ENCODE assay signal across 8 cellular contexts in genomic region chr21:33931799-33932390, GRCh38. TPM values are rescaled to one million over a fixed set of nuclear protein-coding genes. Genes with fewer than 3 reads are reported as not detected.
DNase-seq lines count a peak whose midpoint lies in the region; ATAC-seq and TF ChIP-seq lines count a peak whose summit lies in the region.

No MANE protein-coding gene starts in this region.

- H3K27ac Mint-ChIP-seq in H9 = peak overlapping the region; percentile 66 to 99 (median 98)
- H3K27ac Mint-ChIP-seq in T-helper 1 cell treated with Interleukin-12 subunit alpha and Interleukin-12 subunit beta and Interleukin-4 antibody, amounts not matched to agents 30 μg/mL and 1 μg/mL, for 36 hours = peak overlapping the region; percentile 100

- peak overlapping the region; percentile 48 for H3T11ph ChIP-seq in H9 (ENCODE audit: low read length)

- H3K23me2 ChIP-seq in H9 (ENCODE audit: insufficient read length, low read depth, low read length, poor library complexity, severe bottlenecking) = peaks cover 9% of the 10 kb centered on the region

- H3K79me2 ChIP-seq in H9 (ENCODE audit: insufficient read depth, low read length) = peaks cover 4% of the 10 kb centered on the region; the same call in 1 of the 2 replicates

- H3K9ac ChIP-seq in H9 (ENCODE audit: extremely low read depth, insufficient read length, low read length) = peak overlapping the region; percentile 94

- peak overlapping the region; percentile 99 for H3K18ac ChIP-seq in H9 (ENCODE audit: insufficient read length, low read depth, low read length)

- no peaks in the 10 kb centered on the region for H3K27me3 ChIP-seq in H9 (ENCODE audit: insufficient read depth, low read length)

- peak overlapping the region; percentile 61 for H2BK5ac ChIP-seq in H9 (ENCODE audit: insufficient read length, low read length)

- peak overlapping the region; percentile 74 to 87 for H3K4me3 Mint-ChIP-seq in H9
- peak overlapping the region; percentile 98 for H3K4me3 Mint-ChIP-seq in T-helper 1 cell treated with Interleukin-12 subunit alpha and Interleukin-12 subunit beta and Interleukin-4 antibody, amounts not matched to agents 30 μg/mL and 1 μg/mL, for 36 hours

- no peak overlapping the region for H2BK20ac ChIP-seq in H9 (ENCODE audit: low read depth, low read length, poor library complexity, severe bottlenecking)

- no peak overlapping the region for H2AFZ ChIP-seq in H9 (ENCODE audit: low read length)

- H3K9me3 ChIP-seq in H9 (ENCODE audit: control insufficient read depth, low read depth, low read length) = no peaks in the 10 kb centered on the region

- peak overlapping the region; percentile 82 for H3K56ac ChIP-seq in H9 (ENCODE audit: insufficient read length, low read depth, low read length)

- no CpG with 5 or more reads among the region's 10 CpGs for WGBS in H9 (ENCODE audit: extremely low coverage, insufficient read length, low lambda C conversion rate)

- TF ChIP-seq CTCF in H9 (conservative IDR thresholded peaks at IDR 0.05) = no peak

- peak overlapping the region; percentile 95 for H2BK120ac ChIP-seq in H9 (ENCODE audit: low read depth, low read length, poor library complexity, severe bottlenecking)

- no peak overlapping the region; the same call in 1 of the 2 replicates for H3K4ac ChIP-seq in H9 (ENCODE audit: low read depth, low read length)

- peak overlapping the region; percentile 98 for H4K5ac ChIP-seq in H9 (ENCODE audit: insufficient read length, low read depth, low read length)

- peaks cover 2% of the 10 kb centered on the region for H3K79me1 ChIP-seq in H9 (ENCODE audit: insufficient read depth, low read depth, low read length, poor library complexity, severe bottlenecking)

- peak overlapping the region; percentile 80 for H3K4me2 ChIP-seq in H9 (ENCODE audit: insufficient read depth, insufficient read length, low read length)

- DNase-seq in H9 = no peak
- DNase-seq in fibroblast of peridontal ligament (ENCODE audit: extremely low read depth) = peak; percentile 64
- DNase-seq in pons (ENCODE audit: low spot score) = peak; percentile 33
- DNase-seq in NCI-H1092 treated with DMSO at 0.1 percent for 48 hours (lab: John Stamatoyannopoulos, UW) = no peak
- no peak for DNase-seq in effector CD8-positive, alpha-beta T cell (lab: John Stamatoyannopoulos, UW)

- peaks cover 6% of the 10 kb centered on the region; the same call in 1 of the 2 replicates for H3K4me1 ChIP-seq in H9 (ENCODE audit: insufficient read depth, low read length)

- 0 out of 2 replicates have a peak overlapping the region, but pooled peaks have one; percentile 84 for H2BK15ac ChIP-seq in H9 (ENCODE audit: low read depth, low read length)

- H4K91ac ChIP-seq in H9 (ENCODE audit: insufficient read length, low read depth, low read length) = peak overlapping the region; percentile 91

- H4K8ac ChIP-seq in H9 (replicated peaks; ENCODE audit: insufficient read length, low read depth, low read length) = no peak overlapping the region

- H2BK12ac ChIP-seq in H9 (ENCODE audit: insufficient read length, low read depth, low read length) = peak overlapping the region; percentile 100

- H3K27ac ChIP-seq in H9 (ENCODE audit: insufficient read length, low read depth, low read length) = peak overlapping the region; percentile 70

- H3K23ac ChIP-seq in H9 (ENCODE audit: insufficient read length, low read depth, low read length) = no peak overlapping the region

- peaks cover 18 to 23% of the 10 kb centered on the region in 2 experiments for H3K4me1 Mint-ChIP-seq in H9
- peaks cover 38% of the 10 kb centered on the region for H3K4me1 Mint-ChIP-seq in T-helper 1 cell treated with Interleukin-12 subunit alpha and Interleukin-12 subunit beta and Interleukin-4 antibody, amounts not matched to agents 30 μg/mL and 1 μg/mL, for 36 hours (ENCODE audit: low read depth)

- H2AK5ac ChIP-seq in H9 (ENCODE audit: insufficient read length, low read length) = peak overlapping the region; percentile 85

- peaks cover 1% of the 10 kb centered on the region; the same call in 1 of the 2 replicates for H3K27me3 Mint-ChIP-seq in H9 (ENCODE audit: low read depth)
- H3K27me3 Mint-ChIP-seq in T-helper 1 cell treated with Interleukin-12 subunit alpha and Interleukin-12 subunit beta and Interleukin-4 antibody, amounts not matched to agents 30 μg/mL and 1 μg/mL, for 36 hours (ENCODE audit: low read depth) = no peaks in the 10 kb centered on the region

- H3K14ac ChIP-seq in H9 (ENCODE audit: insufficient read depth, low read length) = peak overlapping the region; percentile 99

- H3K9me3 Mint-ChIP-seq in H9 = peaks cover 4 to 6% of the 10 kb centered on the region in 2 experiments; a peak in 3 of 5 replicates
- peaks cover 4% of the 10 kb centered on the region for H3K9me3 Mint-ChIP-seq in T-helper 1 cell treated with Interleukin-12 subunit alpha and Interleukin-12 subunit beta and Interleukin-4 antibody, amounts not matched to agents 30 μg/mL and 1 μg/mL, for 36 hours

- no peak for ATAC-seq in HG02852 (IDR thresholded peaks at IDR 0.05; ENCODE audit: unreplicated experiment)
- ATAC-seq in HG02588 (IDR thresholded peaks at IDR 0.05; ENCODE audit: unreplicated experiment) = no peak

- H3K36me3 Mint-ChIP-seq in H9 (ENCODE audit: insufficient read depth in 1 of 3, low read depth in 3 of 3) = peaks cover 5 to 15% (median 15%) of the 10 kb centered on the region in 3 experiments
- peaks cover 20% of the 10 kb centered on the region for H3K36me3 Mint-ChIP-seq in T-helper 1 cell treated with Interleukin-12 subunit alpha and Interleukin-12 subunit beta and Interleukin-4 antibody, amounts not matched to agents 30 μg/mL and 1 μg/mL, for 36 hours (ENCODE audit: low read depth)

- no peaks in the 10 kb centered on the region for H4K20me1 ChIP-seq in H9 (ENCODE audit: control insufficient read depth, insufficient read depth, insufficient read length)

RNA-seq across cellular contexts. Expression of gene ATP5PO, which starts 16.3 kb away (rescaled TPM):
- 263 and 275 TPM in 2 replicates for total RNA-seq in H9 (2021)

Comparison
In these comparisons a context has a peak if more than half of its experiments do, and no peak if none do; other contexts are left out.
1. DNase-seq: peak in fibroblast of peridontal ligament (single experiment) and pons (single experiment); none in H9 (single experiment), NCI-H1092 treated with DMSO at 0.1 percent for 48 hours (single experiment) and effector CD8-positive, alpha-beta T cell (single experiment).